ENCODE assay signal across 25 cellular contexts in genomic region chr1:154896811-154897286, GRCh38. TPM values are rescaled to one million over a fixed set of nuclear protein-coding genes. Genes with fewer than 3 reads are reported as not detected.
A peak's percentile ranks its signal among the peaks of the same experiment; 100 is the strongest.
DNase-seq lines count a peak whose midpoint lies in the region; ATAC-seq, FAIRE-seq and TF ChIP-seq lines count a peak whose summit lies in the region.
"Had no signal": no experiment of that assay in that cellular context is flagged by ENCODE, and none has a peak within 500 bp of the region (broad histone marks: within the 10 kb centered on the region; RNA-seq: fewer than 3 reads in every experiment).

No MANE protein-coding gene starts in this region.

- H3K4me1 ChIP-seq in A673 (ENCODE audit: insufficient read depth, low read length, poor library complexity, severe bottlenecking): peaks cover 19% of the 10 kb centered on the region
- no peaks in the 10 kb centered on the region for H3K4me1 ChIP-seq in Panc1 (ENCODE audit: control insufficient read depth, insufficient read depth, low read length)
- H3K4me1 ChIP-seq in gastroesophageal sphincter: no peaks in the 10 kb centered on the region
- H3K4me1 ChIP-seq: suprapubic skin, uterus had no signal

- no peak for TF ChIP-seq CTCF in A673 (conservative IDR thresholded peaks at IDR 0.05; ENCODE audit: low read depth, low read length)
- no peak for TF ChIP-seq CTCF in Panc1 (IDR thresholded peaks at IDR 0.05)
- no peak for TF ChIP-seq CTCF in gastroesophageal sphincter (IDR thresholded peaks at IDR 0.05)

- in situ Hi-C loops in Panc1 (cut with HindIII; ENCODE audit: low pct_unique_long_range_greater_than_20kb, low sequenced_read_pairs): no loop called here

- H3K4me3 ChIP-seq in A673 (ENCODE audit: low read depth, low read length, poor library complexity, severe bottlenecking): no peak overlapping the region
- H3K4me3 ChIP-seq in Panc1 (ENCODE audit: low read depth in 2 of 2, low read length in 2 of 2): no peak overlapping the region
- H3K4me3 ChIP-seq in gastroesophageal sphincter: no peak overlapping the region
- H3K4me3 ChIP-seq: smooth muscle cell, suprapubic skin, uterus had no signal

- intact Hi-C loops in A673 (cut with micrococcal nuclease; ENCODE audit: unreplicated experiment) (no loop called here), Panc1 (cut with micrococcal nuclease; ENCODE audit: unreplicated experiment) (no loop called here)

- no peaks in the 10 kb centered on the region for H3K36me3 ChIP-seq in A673 (ENCODE audit: insufficient read depth, low read length, poor library complexity, severe bottlenecking)
- H3K36me3 ChIP-seq in Panc1 (ENCODE audit: control insufficient read depth, insufficient read depth, low read length): no peaks in the 10 kb centered on the region
- H3K36me3 ChIP-seq in gastroesophageal sphincter: no peaks in the 10 kb centered on the region
- H3K36me3 ChIP-seq: suprapubic skin, uterus had no signal

- no peak for FAIRE-seq in GM12892 (lab: Jason Lieb, UNC)

- DNase-seq in A673 (ENCODE audit: low spot score) (no peak), Panc1 (ENCODE audit: low read depth, low spot score) (no peak), globus pallidus (ENCODE audit: low spot score) (peak; percentile 53), nucleus accumbens (lab: John Stamatoyannopoulos, UW) (peak in 30 of 56 donors; percentile 5 to 86 (median 37)), GM12892 (ENCODE audit: insufficient read length) (no peak), NCI-H1048 (lab: John Stamatoyannopoulos, UW) (no peak)
- no peak for DNase-seq in activated CD4-positive, alpha-beta T cell treated with anti-CD3 and anti-CD28 coated beads for 1 hour
- DNase-seq: activated CD4-positive, alpha-beta T cell treated with anti-CD3 and anti-CD28 coated beads, Interleukin-2, amount 50 U/mL, for 4 hours; activated CD8-positive, alpha-beta memory T cell treated with anti-CD3 and anti-CD28 coated beads, Interleukin-2, amount 50 U/mL, for 4 hours; CD4-positive, CD25-positive, alpha-beta regulatory T cell; effector CD4-positive, alpha-beta T cell; foreskin melanocyte; islet precursor cell; NCI-H1417; NCI-H2081; NCI-H345; NCI-H82; SHP77; stimulated activated CD4-positive, alpha-beta T cell treated with anti-CD3 and anti-CD28 coated beads, Interleukin-2, amount 100 ng/mL, for 24 hours; uterus had no signal

- WGBS in gastroesophageal sphincter (ENCODE audit: low coverage in 1 of 2), 2 donors: 82% methylated on average over 10 of the region's 10 CpGs; no CpG with 5 or more reads in 1 of the 2 donors

- no peak for TF ChIP-seq EP300 in gastroesophageal sphincter (IDR thresholded peaks at IDR 0.05)

- H3K9me3 ChIP-seq in A673 (ENCODE audit: low read depth, low read length, poor library complexity, severe bottlenecking) (peaks cover 6% of the 10 kb centered on the region), Panc1 (ENCODE audit: control insufficient read depth, insufficient read depth, low read depth, low read length) (no peaks in the 10 kb centered on the region), gastroesophageal sphincter (no peaks in the 10 kb centered on the region)
- H3K9me3 ChIP-seq: suprapubic skin, uterus had no signal

- H3K27me3 ChIP-seq in A673 (replicated peaks; ENCODE audit: insufficient read depth, low read depth, low read length, poor library complexity): no peaks in the 10 kb centered on the region
- peaks cover 5% of the 10 kb centered on the region; the same call in 1 of the 2 replicates for H3K27me3 ChIP-seq in Panc1 (ENCODE audit: control insufficient read depth, insufficient read depth, low read length)
- H3K27me3 ChIP-seq in gastroesophageal sphincter: no peaks in the 10 kb centered on the region
- H3K27me3 ChIP-seq: suprapubic skin, uterus had no signal

- BruUV-seq in A673 (replicated peaks; lab: Mats Ljungman, UMichigan) (no TSS peak), Panc1 (replicated peaks; lab: Mats Ljungman, UMichigan) (no TSS peak)

- CTCF ChIA-PET in A673 (lab: Charles Lee) (no interaction called here), Panc1 (lab: Charles Lee) (interaction anchor here (1.1 kb wide), 1 partner anchor 47 kb away, joined by 3 read pairs; no protein-coding TSS in a partner anchor)

- peak; percentile 56 for ATAC-seq in Panc1
- ATAC-seq in gastroesophageal sphincter: no peak
- ATAC-seq: HCT116, WTC11 had no signal

- POLR2A ChIA-PET in A673 (lab: Charles Lee; ENCODE audit: low non-redundant PET): no interaction called here
- POLR2A ChIA-PET in Panc1 (lab: Charles Lee): no interaction called here

- H3K27ac ChIP-seq in A673 (ENCODE audit: low read depth, low read length, poor library complexity, severe bottlenecking) (peak overlapping the region; percentile 47), Panc1 (ENCODE audit: low read length) (no peak overlapping the region), gastroesophageal sphincter (no peak overlapping the region)
- H3K27ac ChIP-seq: suprapubic skin, uterus had no signal

- TF ChIP-seq POLR2A in gastroesophageal sphincter (IDR thresholded peaks at IDR 0.05) (no peak), GM12892 (IDR thresholded peaks at IDR 0.05; ENCODE audit: low read depth, low read length) (no peak)

RNA-seq across cellular contexts. Expression of gene KCNN3, which starts 26.8 kb away (rescaled TPM):
- total RNA-seq in A673 (2021) (0.73 and 1.5 TPM in 2 replicates), Panc1 (2021; ENCODE audit: unreplicated experiment) (0.05 TPM), gastroesophageal sphincter (10 to 100 TPM in 1 of 4 donors, 1 to 10 TPM in 3; 1.8 to 13.7 (median 8.1) TPM)
- 0.04 TPM for polyA plus RNA-seq in Panc1 (2012; ENCODE audit: insufficient read length)
- 13.0 TPM for polyA plus RNA-seq in GM12892 (2012; ENCODE audit: missing spikeins)
- polyA plus RNA-seq: CD4-positive, CD25-positive, alpha-beta regulatory T cell had no signal

RNA-seq across cellular contexts. Expression of gene PMVK, which starts 39.7 kb away (rescaled TPM):
- total RNA-seq in A673 (2021) (30.8 and 34.4 TPM in 2 replicates), Panc1 (2021; ENCODE audit: unreplicated experiment) (42.2 TPM), gastroesophageal sphincter (10 to 100 TPM; 15.8 to 21.3 (median 18.2) TPM)
- 60.5 TPM for polyA plus RNA-seq in Panc1 (2012; ENCODE audit: insufficient read length)
- 72.2 TPM for polyA plus RNA-seq in GM12892 (2012; ENCODE audit: missing spikeins)

RNA-seq across cellular contexts. Expression of gene PBXIP1, which starts 59.0 kb away (rescaled TPM):
- total RNA-seq in A673 (2021) (12.7 and 20.8 TPM in 2 replicates), Panc1 (2021; ENCODE audit: unreplicated experiment) (40.7 TPM), gastroesophageal sphincter (100 to 1,000 TPM; 205 to 371 (median 283) TPM)
- 64.9 TPM for polyA plus RNA-seq in Panc1 (2012; ENCODE audit: insufficient read length)
- 23.3 TPM for polyA plus RNA-seq in GM12892 (2012; ENCODE audit: missing spikeins)

Comparison
In these comparisons a context has a peak if more than half of its experiments do, and no peak if none do; other contexts are left out.
1. DNase-seq: peak in globus pallidus (single experiment) and nucleus accumbens (30 of 56); none in A673 (single experiment), Panc1 (single experiment), activated CD4-positive, alpha-beta T cell treated with anti-CD3 and anti-CD28 coated beads for 1 hour (single experiment), GM12892 (single experiment) and NCI-H1048 (single experiment).